12 cellular contexts compared by ENCODE assay signal in the genomic region with DNA sequence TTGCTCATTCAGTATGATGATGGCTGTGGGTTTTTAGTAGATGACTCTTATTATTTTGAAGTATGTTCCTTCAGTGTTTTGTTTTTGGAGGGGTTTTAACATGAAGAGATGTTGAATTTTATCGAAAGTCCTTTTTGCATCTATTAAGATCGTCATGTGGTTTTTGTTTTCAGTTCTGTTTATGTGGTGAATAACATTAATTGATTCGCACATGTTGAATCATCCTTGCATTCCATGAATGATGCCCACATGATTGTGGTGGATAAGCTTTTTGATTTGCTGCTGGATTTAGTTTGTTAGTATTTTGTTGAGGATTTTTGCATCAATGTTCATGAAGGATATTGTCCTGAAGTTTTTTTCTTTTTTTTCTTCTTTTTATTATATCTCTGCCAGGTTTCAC.
DNase-seq lines count a peak whose midpoint lies in the region; ATAC-seq and TF ChIP-seq lines count a peak whose summit lies in the region.
"Had no signal": no experiment of that assay in that cellular context is flagged by ENCODE, and none has a peak within 500 bp of the region (broad histone marks: within the 10 kb centered on the region; RNA-seq: fewer than 3 reads in every experiment).

No MANE protein-coding gene starts in this region.

- ATAC-seq in GM19328 (IDR thresholded peaks at IDR 0.05; ENCODE audit: unreplicated experiment) = no peak

- no peak overlapping the region for H3K4me3 ChIP-seq in astrocyte of the cerebellum (ENCODE audit: low read depth, low read length)
- H3K4me3 ChIP-seq: GM23248 had no signal

- no peak for TF ChIP-seq CTCF in astrocyte of the cerebellum (IDR thresholded peaks at IDR 0.05; ENCODE audit: low read depth, low read length, missing control alignments)

- in situ Hi-C loops in astrocyte of the cerebellum (cut with HindIII; ENCODE audit: low sequenced_read_pairs) = no loop called here

- peak; percentile 57 for DNase-seq in ELR (ENCODE audit: low read depth)
- DNase-seq in RPMI7951 (ENCODE audit: low read depth) = peak; percentile 31
- peak; percentile 16 for DNase-seq in astrocyte of the cerebellum (ENCODE audit: low read depth)
- DNase-seq in fibroblast of peridontal ligament (ENCODE audit: extremely low read depth) = peak; percentile 20
- no peak for DNase-seq in NCI-H146 (lab: John Stamatoyannopoulos, UW)
- no peak for DNase-seq in activated CD4-positive, alpha-beta T cell treated with anti-CD3 and anti-CD28 coated beads for 1 hour
- DNase-seq: BE2C; CD4-positive, alpha-beta memory T cell; DMS79; GF-D8; GM23248 had no signal

Comparison
In these comparisons a context has a peak if more than half of its experiments do, and no peak if none do; other contexts are left out.
1. DNase-seq: peak in ELR (single experiment), RPMI7951 (single experiment), astrocyte of the cerebellum (single experiment) and fibroblast of peridontal ligament (single experiment); none in NCI-H146 (single experiment) and activated CD4-positive, alpha-beta T cell treated with anti-CD3 and anti-CD28 coated beads for 1 hour (single experiment).